3 cellular contexts compared by ENCODE assay signal in the genomic region with DNA sequence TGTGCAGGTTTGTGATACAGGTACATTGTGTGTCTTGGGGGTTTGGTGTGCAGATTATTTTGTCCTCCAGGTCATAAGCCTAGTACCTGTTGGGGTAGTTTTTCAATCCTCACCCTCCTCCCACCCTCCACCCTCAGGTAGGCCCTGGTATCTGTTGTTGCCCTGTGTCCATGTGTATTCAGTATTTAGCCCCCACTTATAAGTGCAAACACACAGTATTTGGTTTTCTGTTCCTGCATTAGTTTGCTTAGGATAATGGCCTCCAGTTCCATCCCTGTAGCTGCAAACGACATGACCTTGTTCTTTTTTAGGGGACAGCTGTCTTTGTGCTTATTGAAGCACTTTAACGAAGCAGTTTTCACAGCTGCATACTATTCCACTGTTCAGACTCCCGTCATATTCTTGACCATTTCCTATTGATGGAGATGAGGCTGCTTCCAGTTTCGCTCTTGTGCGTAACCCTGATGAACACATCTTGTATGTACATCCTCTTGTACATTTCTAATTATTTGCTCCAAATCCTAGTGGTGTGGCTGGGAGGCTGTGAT.
TF ChIP-seq lines count a peak whose summit lies in the region.

No MANE protein-coding gene starts in this region.

TF ChIP-seq in HepG2, 621 proteins besides CTCF, POLR2A, EP300 and RAD21 (continues in another document):
- no peak for TF ChIP-seq ZIK1 (CRISPR knock-in tag; IDR thresholded peaks at IDR 0.05; ENCODE audit: borderline replicate concordance, low read depth)
- TF ChIP-seq, protein P1, sequence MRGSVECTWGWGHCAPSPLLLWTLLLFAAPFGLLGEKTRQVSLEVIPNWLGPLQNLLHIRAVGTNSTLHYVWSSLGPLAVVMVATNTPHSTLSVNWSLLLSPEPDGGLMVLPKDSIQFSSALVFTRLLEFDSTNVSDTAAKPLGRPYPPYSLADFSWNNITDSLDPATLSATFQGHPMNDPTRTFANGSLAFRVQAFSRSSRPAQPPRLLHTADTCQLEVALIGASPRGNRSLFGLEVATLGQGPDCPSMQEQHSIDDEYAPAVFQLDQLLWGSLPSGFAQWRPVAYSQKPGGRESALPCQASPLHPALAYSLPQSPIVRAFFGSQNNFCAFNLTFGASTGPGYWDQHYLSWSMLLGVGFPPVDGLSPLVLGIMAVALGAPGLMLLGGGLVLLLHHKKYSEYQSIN (CRISPR knock-in tag; IDR thresholded peaks at IDR 0.05; ENCODE audit: borderline replicate concordance): no peak
- TF ChIP-seq GFI1 (CRISPR knock-in tag; IDR thresholded peaks at IDR 0.05; ENCODE audit: borderline replicate concordance): no peak
- TF ChIP-seq, protein P2, sequence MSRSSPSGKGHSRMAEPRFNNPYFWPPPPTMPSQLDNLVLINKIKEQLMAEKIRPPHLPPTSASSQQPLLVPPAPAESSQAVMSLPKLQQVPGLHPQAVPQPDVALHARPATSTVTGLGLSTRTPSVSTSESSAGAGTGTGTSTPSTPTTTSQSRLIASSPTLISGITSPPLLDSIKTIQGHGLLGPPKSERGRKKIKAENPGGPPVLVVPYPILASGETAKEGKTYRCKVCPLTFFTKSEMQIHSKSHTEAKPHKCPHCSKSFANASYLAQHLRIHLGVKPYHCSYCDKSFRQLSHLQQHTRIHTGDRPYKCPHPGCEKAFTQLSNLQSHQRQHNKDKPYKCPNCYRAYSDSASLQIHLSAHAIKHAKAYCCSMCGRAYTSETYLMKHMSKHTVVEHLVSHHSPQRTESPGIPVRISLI (CRISPR knock-in tag; IDR thresholded peaks at IDR 0.05; ENCODE audit: borderline replicate concordance): no peak
- 0 out of 2 replicates have a peak, but pooled peaks have one; percentile 62 for TF ChIP-seq ZNF260 (CRISPR knock-in tag; IDR thresholded peaks at IDR 0.05; ENCODE audit: borderline replicate concordance, low read depth)
- TF ChIP-seq, protein P3, sequence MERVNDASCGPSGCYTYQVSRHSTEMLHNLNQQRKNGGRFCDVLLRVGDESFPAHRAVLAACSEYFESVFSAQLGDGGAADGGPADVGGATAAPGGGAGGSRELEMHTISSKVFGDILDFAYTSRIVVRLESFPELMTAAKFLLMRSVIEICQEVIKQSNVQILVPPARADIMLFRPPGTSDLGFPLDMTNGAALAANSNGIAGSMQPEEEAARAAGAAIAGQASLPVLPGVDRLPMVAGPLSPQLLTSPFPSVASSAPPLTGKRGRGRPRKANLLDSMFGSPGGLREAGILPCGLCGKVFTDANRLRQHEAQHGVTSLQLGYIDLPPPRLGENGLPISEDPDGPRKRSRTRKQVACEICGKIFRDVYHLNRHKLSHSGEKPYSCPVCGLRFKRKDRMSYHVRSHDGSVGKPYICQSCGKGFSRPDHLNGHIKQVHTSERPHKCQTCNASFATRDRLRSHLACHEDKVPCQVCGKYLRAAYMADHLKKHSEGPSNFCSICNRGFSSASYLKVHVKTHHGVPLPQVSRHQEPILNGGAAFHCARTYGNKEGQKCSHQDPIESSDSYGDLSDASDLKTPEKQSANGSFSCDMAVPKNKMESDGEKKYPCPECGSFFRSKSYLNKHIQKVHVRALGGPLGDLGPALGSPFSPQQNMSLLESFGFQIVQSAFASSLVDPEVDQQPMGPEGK (CRISPR knock-in tag; IDR thresholded peaks at IDR 0.05): peak; percentile 69
- TF ChIP-seq KAT7 (CRISPR knock-in tag; IDR thresholded peaks at IDR 0.05; ENCODE audit: borderline replicate concordance): no peak

TF ChIP-seq in GM12878, 131 proteins besides CTCF, POLR2A, EP300 and RAD21 (continues in another document):
- no peak for TF ChIP-seq ZNF274 (IDR thresholded peaks at IDR 0.05; ENCODE audit: insufficient read depth, insufficient read length)
- TF ChIP-seq SP1 (IDR thresholded peaks at IDR 0.05; ENCODE audit: low read depth, low read length): no peak
- TF ChIP-seq BRCA1 (IDR thresholded peaks at IDR 0.05; ENCODE audit: low read depth, low read length): no peak
- TF ChIP-seq CUX1 (IDR thresholded peaks at IDR 0.05; ENCODE audit: insufficient replicate concordance, low read depth, low read length): no peak
- no peak for TF ChIP-seq SRF (IDR thresholded peaks at IDR 0.05; ENCODE audit: low read depth in 2 of 2, low read length in 2 of 2)
- no peak for TF ChIP-seq NR2C2 (IDR thresholded peaks at IDR 0.05; ENCODE audit: borderline replicate concordance, control insufficient read depth, insufficient read length, low read depth)
- TF ChIP-seq BACH1 (IDR thresholded peaks at IDR 0.05; ENCODE audit: borderline replicate concordance): no peak
- TF ChIP-seq, protein P4, sequence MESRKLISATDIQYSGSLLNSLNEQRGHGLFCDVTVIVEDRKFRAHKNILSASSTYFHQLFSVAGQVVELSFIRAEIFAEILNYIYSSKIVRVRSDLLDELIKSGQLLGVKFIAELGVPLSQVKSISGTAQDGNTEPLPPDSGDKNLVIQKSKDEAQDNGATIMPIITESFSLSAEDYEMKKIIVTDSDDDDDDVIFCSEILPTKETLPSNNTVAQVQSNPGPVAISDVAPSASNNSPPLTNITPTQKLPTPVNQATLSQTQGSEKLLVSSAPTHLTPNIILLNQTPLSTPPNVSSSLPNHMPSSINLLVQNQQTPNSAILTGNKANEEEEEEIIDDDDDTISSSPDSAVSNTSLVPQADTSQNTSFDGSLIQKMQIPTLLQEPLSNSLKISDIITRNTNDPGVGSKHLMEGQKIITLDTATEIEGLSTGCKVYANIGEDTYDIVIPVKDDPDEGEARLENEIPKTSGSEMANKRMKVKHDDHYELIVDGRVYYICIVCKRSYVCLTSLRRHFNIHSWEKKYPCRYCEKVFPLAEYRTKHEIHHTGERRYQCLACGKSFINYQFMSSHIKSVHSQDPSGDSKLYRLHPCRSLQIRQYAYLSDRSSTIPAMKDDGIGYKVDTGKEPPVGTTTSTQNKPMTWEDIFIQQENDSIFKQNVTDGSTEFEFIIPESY (IDR thresholded peaks at IDR 0.05): no peak
- TF ChIP-seq SIN3A (IDR thresholded peaks at IDR 0.05; ENCODE audit: low read depth, low read length): no peak
- no peak for TF ChIP-seq SMARCA5 (IDR thresholded peaks at IDR 0.05)
- no peak for TF ChIP-seq ZNF24 (IDR thresholded peaks at IDR 0.05)
- TF ChIP-seq HSF1 (IDR thresholded peaks at IDR 0.05; ENCODE audit: low read depth, low read length): no peak

TF ChIP-seq in H1, 55 proteins besides CTCF, POLR2A, EP300 and RAD21:
- TF ChIP-seq SP1 (IDR thresholded peaks at IDR 0.05; ENCODE audit: low read depth, low read length) (no peak), EGR1 (IDR thresholded peaks at IDR 0.05; ENCODE audit: borderline replicate concordance, low read depth, low read length) (no peak), NRF1 (IDR thresholded peaks at IDR 0.05; ENCODE audit: low read depth, low read length) (no peak), KDM5A (IDR thresholded peaks at IDR 0.05; ENCODE audit: low read length) (no peak), RBBP5 (IDR thresholded peaks at IDR 0.05; ENCODE audit: borderline replicate concordance, low read depth, low read length) (no peak), CREB1 (IDR thresholded peaks at IDR 0.05) (no peak), SAP30 (IDR thresholded peaks at IDR 0.05; ENCODE audit: insufficient read depth, insufficient replicate concordance, low read length) (no peak), GABPA (IDR thresholded peaks at IDR 0.05; ENCODE audit: borderline replicate concordance, insufficient read depth, low read length) (no peak), CBX8 (IDR thresholded peaks at IDR 0.05; ENCODE audit: borderline replicate concordance, low read depth, low read length) (no peak), CTBP2 (IDR thresholded peaks at IDR 0.05; ENCODE audit: borderline replicate concordance, insufficient read depth, insufficient read length, low read length) (no peak), SP4 (IDR thresholded peaks at IDR 0.05; ENCODE audit: low read length) (no peak), CHD1 (IDR thresholded peaks at IDR 0.05; ENCODE audit: low read depth, low read length) (no peak), MAFK (IDR thresholded peaks at IDR 0.05; ENCODE audit: low read depth, low read length) (no peak), E2F6 (IDR thresholded peaks at IDR 0.05) (no peak), RNF2 (IDR thresholded peaks at IDR 0.05; ENCODE audit: borderline replicate concordance, low read depth, low read length, missing control alignments, poor library complexity, severe bottlenecking) (no peak)
- TF ChIP-seq, protein P5, sequence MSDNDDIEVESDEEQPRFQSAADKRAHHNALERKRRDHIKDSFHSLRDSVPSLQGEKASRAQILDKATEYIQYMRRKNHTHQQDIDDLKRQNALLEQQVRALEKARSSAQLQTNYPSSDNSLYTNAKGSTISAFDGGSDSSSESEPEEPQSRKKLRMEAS (IDR thresholded peaks at IDR 0.05): no peak
